1 cellular context compared by ENCODE assay signal in genomic region chr10:12393831-12394230, GRCh38.
TF ChIP-seq lines count a peak whose summit lies in the region.

No MANE protein-coding gene starts in this region.

TF ChIP-seq in H1, 55 proteins besides CTCF, POLR2A, EP300 and RAD21:
- no peak for TF ChIP-seq JUN (IDR thresholded peaks at IDR 0.05; ENCODE audit: low read depth, low read length)
